Comparison of ENCODE assay signal across 37 cellular contexts in genomic region chr2:168969865-168970264, GRCh38.
"Had no signal": no experiment of that assay in that cellular context is flagged by ENCODE, and none has a peak within 500 bp of the region (broad histone marks: within the 10 kb centered on the region; RNA-seq: fewer than 3 reads in every experiment).

No MANE protein-coding gene starts in this region.

- H3K27me3 Mint-ChIP-seq: activated B cell treated with CpG ODN at 0.5 μM for 24 hours; activated CD4-positive, alpha-beta memory T cell treated with anti-CD3 and anti-CD28 coated beads for 36 hours; activated CD4-positive, alpha-beta T cell treated with anti-CD3 and anti-CD28 coated beads, Interleukin-2, amount 10 ng/mL, durations not matched to agents 24 days and 14 days; activated CD8-positive, alpha-beta T cell treated with anti-CD3 and anti-CD28 coated beads for 36 hours; activated naive CD8-positive, alpha-beta T cell treated with anti-CD3 and anti-CD28 coated beads for 36 hours; activated T-helper 17 cell treated with anti-CD3 and anti-CD28 coated beads, Interleukin-2, amount 50 U/mL, for 72 hours had no signal

- H3K27me3 ChIP-seq: adrenal gland, body of pancreas, cardiac muscle cell had no signal

- H3K9me3 Mint-ChIP-seq: activated B cell treated with CpG ODN at 0.5 μM for 24 hours; activated CD4-positive, alpha-beta memory T cell treated with anti-CD3 and anti-CD28 coated beads for 36 hours; activated CD8-positive, alpha-beta T cell treated with anti-CD3 and anti-CD28 coated beads for 36 hours; activated naive CD4-positive, alpha-beta T cell treated with anti-CD3 and anti-CD28 coated beads for 36 hours; activated naive CD4-positive, alpha-beta T cell treated with anti-CD3 and anti-CD28 coated beads, Interleukin-2, amount 50 U/mL, for 72 hours; activated naive CD8-positive, alpha-beta T cell treated with anti-CD3 and anti-CD28 coated beads for 36 hours; activated T-cell treated with anti-CD3 and anti-CD28 coated beads, Interleukin-2, amount 50 U/mL, for 4 hours; activated T-cell treated with anti-CD3 and anti-CD28 coated beads, Interleukin-2, amount 50 U/mL, for 72 hours; activated T-helper 1 cell treated with anti-CD3 and anti-CD28 coated beads, Interleukin-12 subunit alpha, Interleukin-12 subunit beta, Interleukin-2, Interleukin-4 antibody, amounts not matched to agents 30 ng/mL and 10 ng/mL and 1 ng/mL, durations not matched to agents 14 hours and 24 hours and 36 hours; activated T-helper 17 cell treated with anti-CD3 and anti-CD28 coated beads, Interleukin-2, amount 50 U/mL, for 72 hours; T-helper 1 cell treated with Interleukin-12 subunit alpha and Interleukin-12 subunit beta and Interleukin-4 antibody, amounts not matched to agents 30 μg/mL and 1 μg/mL, for 36 hours; T-helper 2 cell treated with Interferon-gamma antibody and Interleukin-4, amounts not matched to agents 5 μg/mL and 100 μg/mL, for 36 hours had no signal

- FAIRE-seq: astrocyte, bronchial epithelial cell, TTC549 had no signal

- DNase-seq: activated B cell treated with CpG ODN at 0.5 μM for 24 hours; activated CD4-positive, alpha-beta memory T cell treated with anti-CD3 and anti-CD28 coated beads for 36 hours; activated CD4-positive, alpha-beta T cell treated with anti-CD3 and anti-CD28 coated beads for 4 hours; activated CD4-positive, alpha-beta T cell treated with anti-CD3 and anti-CD28 coated beads, Interleukin-2, amount 10 ng/mL, durations not matched to agents 24 days and 14 days; activated CD4-positive, alpha-beta T cell treated with anti-CD3 and anti-CD28 coated beads, Interleukin-2, amount 50 U/mL, for 1 hour; activated CD4-positive, alpha-beta T cell treated with anti-CD3 and anti-CD28 coated beads, Interleukin-2, amount 50 U/mL, for 4 hours; activated CD4-positive, CD25-positive, alpha-beta regulatory T cell treated with anti-CD3 and anti-CD28 coated beads, Interleukin-2, amount 50 U/mL, for 72 hours; activated CD8-positive, alpha-beta memory T cell treated with anti-CD3 and anti-CD28 coated beads, Interleukin-2, amount 50 U/mL, for 4 hours; activated CD8-positive, alpha-beta T cell treated with anti-CD3 and anti-CD28 coated beads for 36 hours; activated effector memory CD4-positive, alpha-beta T cell treated with anti-CD3 and anti-CD28 coated beads, Interleukin-2, amount 50 U/mL, for 16 hours; activated gamma-delta T cell treated with Interleukin-2 at 50 U/mL for 16 hours; activated naive CD4-positive, alpha-beta T cell; activated naive CD4-positive, alpha-beta T cell treated with anti-CD3 and anti-CD28 coated beads for 36 hours; activated naive CD4-positive, alpha-beta T cell treated with anti-CD3 and anti-CD28 coated beads, Interleukin-2, amount 50 U/mL, for 16 hours; activated naive CD8-positive, alpha-beta T cell treated with anti-CD3 and anti-CD28 coated beads for 36 hours; activated T-cell treated with anti-CD3 and anti-CD28 coated beads for 4 hours; activated T-cell treated with anti-CD3 and anti-CD28 coated beads, Interleukin-2, amount 50 U/mL, for 1 hour; activated T-cell treated with anti-CD3 and anti-CD28 coated beads, Interleukin-2, amount 50 U/mL, for 4 hours; activated T-cell treated with anti-CD3 and anti-CD28 coated beads, Interleukin-2, amount 50 U/mL, for 72 hours; adrenal gland; amniotic stem cell; aorta; body of pancreas; central memory CD4-positive, alpha-beta T cell; T-helper 1 cell; T-helper 2 cell; T-helper 9 cell had no signal

- H3K36me3 ChIP-seq: adrenal gland, cardiac muscle cell had no signal

- H3K4me1 Mint-ChIP-seq: activated B cell treated with CpG ODN at 0.5 μM for 24 hours had no signal

- H3K9me3 ChIP-seq: adrenal gland, body of pancreas had no signal

- H3K27ac Mint-ChIP-seq: activated B cell treated with CpG ODN at 0.5 μM for 24 hours; activated CD4-positive, alpha-beta memory T cell treated with anti-CD3 and anti-CD28 coated beads for 36 hours; activated CD4-positive, alpha-beta T cell treated with anti-CD3 and anti-CD28 coated beads, Interleukin-2, amount 10 ng/mL, durations not matched to agents 24 days and 14 days; activated CD8-positive, alpha-beta T cell treated with anti-CD3 and anti-CD28 coated beads for 36 hours; activated naive CD4-positive, alpha-beta T cell treated with anti-CD3 and anti-CD28 coated beads for 36 hours; activated naive CD4-positive, alpha-beta T cell treated with anti-CD3 and anti-CD28 coated beads, Interleukin-2, amount 50 U/mL, for 72 hours; activated naive CD8-positive, alpha-beta T cell treated with anti-CD3 and anti-CD28 coated beads for 36 hours; activated T-cell treated with anti-CD3 and anti-CD28 coated beads, Interleukin-2, amount 50 U/mL, for 72 hours; activated T-helper 1 cell treated with anti-CD3 and anti-CD28 coated beads, Interleukin-12 subunit alpha, Interleukin-12 subunit beta, Interleukin-2, Interleukin-4 antibody, amounts not matched to agents 30 ng/mL and 10 ng/mL and 1 ng/mL, durations not matched to agents 14 hours and 24 hours and 36 hours; activated T-helper 17 cell treated with anti-CD3 and anti-CD28 coated beads, Interleukin-2, amount 50 U/mL, for 72 hours; T-helper 1 cell treated with Interleukin-12 subunit alpha and Interleukin-12 subunit beta and Interleukin-4 antibody, amounts not matched to agents 30 μg/mL and 1 μg/mL, for 36 hours; T-helper 2 cell treated with Interferon-gamma antibody and Interleukin-4, amounts not matched to agents 5 μg/mL and 100 μg/mL, for 36 hours had no signal

- H3K4me1 ChIP-seq: adrenal gland, body of pancreas had no signal

- ATAC-seq: activated CD8-positive, alpha-beta T cell treated with anti-CD3 and anti-CD28 coated beads for 36 hours; activated naive CD4-positive, alpha-beta T cell treated with anti-CD3 and anti-CD28 coated beads, Interleukin-2, amount 50 U/mL, for 72 hours; activated T-cell treated with anti-CD3 and anti-CD28 coated beads, Interleukin-2, amount 50 U/mL, for 4 hours; activated T-cell treated with anti-CD3 and anti-CD28 coated beads, Interleukin-2, amount 50 U/mL, for 72 hours; activated T-helper 17 cell treated with anti-CD3 and anti-CD28 coated beads, Interleukin-2, amount 50 U/mL, for 72 hours; body of pancreas had no signal

- H3K4me3 Mint-ChIP-seq: activated B cell treated with CpG ODN at 0.5 μM for 24 hours; activated CD4-positive, alpha-beta memory T cell treated with anti-CD3 and anti-CD28 coated beads for 36 hours; activated CD4-positive, alpha-beta T cell treated with anti-CD3 and anti-CD28 coated beads, Interleukin-2, amount 10 ng/mL, durations not matched to agents 24 days and 14 days; activated CD8-positive, alpha-beta T cell treated with anti-CD3 and anti-CD28 coated beads for 36 hours; activated naive CD4-positive, alpha-beta T cell treated with anti-CD3 and anti-CD28 coated beads for 36 hours; activated naive CD8-positive, alpha-beta T cell treated with anti-CD3 and anti-CD28 coated beads for 36 hours; activated T-cell treated with anti-CD3 and anti-CD28 coated beads, Interleukin-2, amount 50 U/mL, for 4 hours; activated T-cell treated with anti-CD3 and anti-CD28 coated beads, Interleukin-2, amount 50 U/mL, for 72 hours; activated T-helper 1 cell treated with anti-CD3 and anti-CD28 coated beads, Interleukin-12 subunit alpha, Interleukin-12 subunit beta, Interleukin-2, Interleukin-4 antibody, amounts not matched to agents 30 ng/mL and 10 ng/mL and 1 ng/mL, durations not matched to agents 14 hours and 24 hours and 36 hours; activated T-helper 17 cell treated with anti-CD3 and anti-CD28 coated beads, Interleukin-2, amount 50 U/mL, for 72 hours; T-helper 1 cell treated with Interleukin-12 subunit alpha and Interleukin-12 subunit beta and Interleukin-4 antibody, amounts not matched to agents 30 μg/mL and 1 μg/mL, for 36 hours; T-helper 2 cell treated with Interferon-gamma antibody and Interleukin-4, amounts not matched to agents 5 μg/mL and 100 μg/mL, for 36 hours had no signal

- H3K4me3 ChIP-seq: adrenal gland, body of pancreas, cardiac muscle cell had no signal

- H3K36me3 Mint-ChIP-seq: activated CD4-positive, alpha-beta memory T cell treated with anti-CD3 and anti-CD28 coated beads for 36 hours; activated naive CD4-positive, alpha-beta T cell treated with anti-CD3 and anti-CD28 coated beads, Interleukin-2, amount 50 U/mL, for 72 hours; activated naive CD8-positive, alpha-beta T cell treated with anti-CD3 and anti-CD28 coated beads for 36 hours had no signal

- H3K27ac ChIP-seq: adrenal gland, body of pancreas, cardiac muscle cell, VCaP had no signal
